8 cellular contexts compared by ENCODE assay signal in genomic region chr11:67709806-67710205, GRCh38. TPM values are rescaled to one million over a fixed set of nuclear protein-coding genes. Genes with fewer than 3 reads are reported as not detected.
"Had no signal": no experiment of that assay in that cellular context is flagged by ENCODE, and none has a peak within 500 bp of the region (broad histone marks: within the 10 kb centered on the region; RNA-seq: fewer than 3 reads in every experiment).

No MANE protein-coding gene starts in this region.

RNA-seq across cellular contexts. Expression of gene ALDH3B2, which starts 35.4 kb away (rescaled TPM):
- total RNA-seq: Peyer's patch, Right ventricle myocardium inferior, Right ventricle myocardium superior, RPMI7951, SJCRH30, SJSA1, T-cell had no signal

RNA-seq across cellular contexts. Expression of gene ACY3, which starts 59.3 kb away (rescaled TPM):
- total RNA-seq: Right ventricle myocardium inferior, Right ventricle myocardium superior, SJSA1, SK-MEL-5 had no signal
